In genomic region chr3:187616307-187616939, GRCh38 we compare ENCODE assay signal across 8 cellular contexts. TPM values are rescaled to one million over a fixed set of nuclear protein-coding genes. Genes with fewer than 3 reads are reported as not detected.
DNase-seq lines count a peak whose midpoint lies in the region; ATAC-seq, FAIRE-seq and TF ChIP-seq lines count a peak whose summit lies in the region.

No MANE protein-coding gene starts in this region.

- H3K9me1 ChIP-seq in K562 (ENCODE audit: control insufficient read depth, insufficient read depth, low read length) (no peaks in the 10 kb centered on the region), keratinocyte (ENCODE audit: control insufficient read depth, extremely low read depth, insufficient read depth, low read length) (no peaks in the 10 kb centered on the region)

- TF ChIP-seq POLR2A in K562 (conservative IDR thresholded peaks at IDR 0.05), result no peak

- in situ Hi-C loops in K562 (cut with MboI), result no loop called here

- POLR2A ChIA-PET in K562 (lab: Yijun Ruan, JAX), result no interaction called here

- CTCF ChIA-PET in K562 (lab: Yijun Ruan, JAX; ENCODE audit: low intra/inter-chr PET ratio), result interaction anchor here (0.9 to 1.3 kb wide), 3 partner anchors 63 to 1338 kb away, joined by 3 to 4 read pairs (median 4); no protein-coding TSS in a partner anchor

- H2AFZ ChIP-seq in K562 (ENCODE audit: low read depth, low read length) (no peak overlapping the region), keratinocyte (ENCODE audit: control insufficient read depth, low read length) (no peak overlapping the region)

- ATAC-seq in GM21786 (IDR thresholded peaks at IDR 0.05; ENCODE audit: unreplicated experiment) (peak; percentile 61), K562 (peak; percentile 91), HG03439 (IDR thresholded peaks at IDR 0.05; ENCODE audit: unreplicated experiment) (no peak)

- TF ChIP-seq EP300 in K562 (IDR thresholded peaks at IDR 0.05; ENCODE audit: low read length), result no peak

- H3K9ac ChIP-seq in K562 (ENCODE audit: insufficient read depth in 1 of 2, low read depth in 2 of 2, low read length in 2 of 2) (no peak overlapping the region), keratinocyte (ENCODE audit: control insufficient read depth, extremely low read depth, insufficient read depth, low read length) (no peak overlapping the region)

- peak; percentile 58 to 75 (median 69); a peak in 5 of 6 replicates for TF ChIP-seq CTCF in K562 (IDR thresholded peaks at IDR 0.05 in 2 of 3, conservative IDR thresholded peaks at IDR 0.05 in 1 of 3; ENCODE audit: insufficient read depth in 2 of 3, low read depth in 1 of 3, low read length in 3 of 3)
- peak; percentile 70 to 81 (median 78) for TF ChIP-seq CTCF in keratinocyte (optimal IDR thresholded peaks at IDR 0.05 in 1 of 3, IDR thresholded peaks at IDR 0.05 in 1 of 3, conservative IDR thresholded peaks at IDR 0.05 in 1 of 3; ENCODE audit: extremely low read depth in 1 of 3, insufficient read depth in 2 of 3, low read length in 3 of 3)

- BruUV-seq in K562 (replicated peaks; lab: Mats Ljungman, UMichigan), result no TSS peak

- 19% methylated on average over 4 of the region's 4 CpGs for WGBS in K562 (ENCODE audit: insufficient coverage, low coverage, missing lambda C conversion rate)

- TF ChIP-seq RAD21 in K562 (CRISPR knock-in tag; conservative IDR thresholded peaks at IDR 0.05 in 1 of 2, IDR thresholded peaks at IDR 0.05 in 1 of 2), result peak; percentile 50 to 64

- DNase-seq in DMS 273 (lab: John Stamatoyannopoulos, UW; ENCODE audit: unreplicated experiment) (peak; percentile 74), NCI-H1048 (lab: John Stamatoyannopoulos, UW) (peak; percentile 33), T-helper 22 cell (ENCODE audit: low read depth) (peak; percentile 1), K562 (ENCODE audit: extremely low read depth in 1 of 4, low spot score in 3 of 4) (peak; percentile 41 to 63 (median 50)), keratinocyte (ENCODE audit: low read depth, low spot score) (no peak)
- DNase-seq in stimulated activated CD4-positive, alpha-beta T cell treated with anti-CD3 and anti-CD28 coated beads, TNF-alpha, amount 100 ng/mL, for 24 hours (ENCODE audit: low read depth in 3 of 3), result peak; percentile 19 to 47 (median 44)

- H3K4me2 ChIP-seq in K562 (ENCODE audit: insufficient read depth, low read length) (no peak overlapping the region), keratinocyte (ENCODE audit: control insufficient read depth, extremely low read depth, insufficient read depth, low read depth, low read length) (no peak overlapping the region)

- FAIRE-seq in K562 (lab: Jason Lieb, UNC), result peak; percentile 87
- FAIRE-seq in keratinocyte (lab: Jason Lieb, UNC), result peak; percentile 5

- H3K79me2 ChIP-seq in K562 (ENCODE audit: control insufficient read depth, insufficient read depth, low read length) (no peaks in the 10 kb centered on the region), keratinocyte (ENCODE audit: control insufficient read depth, insufficient read depth, low read length) (no peaks in the 10 kb centered on the region)

- no peaks in the 10 kb centered on the region for H4K20me1 ChIP-seq in K562 (replicated peaks; ENCODE audit: control insufficient read depth, insufficient read depth, low read length)
- no peaks in the 10 kb centered on the region for H4K20me1 ChIP-seq in keratinocyte (ENCODE audit: control insufficient read depth, extremely low read depth, insufficient read depth, low read length)

- H3K27ac ChIP-seq in K562 (ENCODE audit: extremely low read depth, low read depth, low read length) (no peak overlapping the region), keratinocyte (ENCODE audit: control insufficient read depth, insufficient read depth, low read length) (no peak overlapping the region)

- no peak overlapping the region for H3K4me3 ChIP-seq in K562
- H3K4me3 ChIP-seq in keratinocyte (ENCODE audit: control insufficient read depth in 2 of 3, extremely low read depth in 1 of 3, insufficient read depth in 2 of 3, low read depth in 1 of 3, low read length in 3 of 3), result no peak overlapping the region

- H3K36me3 ChIP-seq in K562 (ENCODE audit: control insufficient read depth, insufficient read depth, low read length), result no peaks in the 10 kb centered on the region
- H3K36me3 ChIP-seq in keratinocyte (ENCODE audit: control insufficient read depth in 2 of 2, extremely low read depth in 1 of 2, insufficient read depth in 2 of 2, low read length in 2 of 2), result no peaks in the 10 kb centered on the region

- H3K4me1 ChIP-seq in K562 (replicated peaks in 1 of 2; ENCODE audit: control insufficient read depth in 2 of 2, insufficient read depth in 2 of 2, low read length in 2 of 2), result no peaks in the 10 kb centered on the region
- H3K4me1 ChIP-seq in keratinocyte (ENCODE audit: control insufficient read depth, extremely low read depth, insufficient read depth, low read length), result no peaks in the 10 kb centered on the region

- H3K27me3 ChIP-seq in K562 (ENCODE audit: control insufficient read depth in 2 of 2, insufficient read depth in 2 of 2, low read length in 2 of 2) (no peaks in the 10 kb centered on the region), keratinocyte (ENCODE audit: control insufficient read depth, extremely low read depth, insufficient read depth, low read length) (no peaks in the 10 kb centered on the region)

- dilution Hi-C loops in keratinocyte (cut with MboI; ENCODE audit: extremely low pct_ligation_motif_present, low sequenced_read_pairs), result no loop called here

- intact Hi-C loops in K562 (cut with micrococcal nuclease), result loop anchor here (1.0 to 5.0 kb wide), 4 partner anchors 63 to 394 kb away; no protein-coding TSS in a partner anchor

- no peaks in the 10 kb centered on the region for H3K9me3 ChIP-seq in K562 (replicated peaks; ENCODE audit: control insufficient read depth, insufficient read depth, low read depth, low read length)
- H3K9me3 ChIP-seq in keratinocyte (ENCODE audit: control insufficient read depth, low read depth, low read length), result no peaks in the 10 kb centered on the region

TF ChIP-seq in K562, 482 proteins besides CTCF, POLR2A, EP300 and RAD21:
- peak; percentile 49 for TF ChIP-seq SMC3 (conservative IDR thresholded peaks at IDR 0.05; ENCODE audit: insufficient read depth, low read depth, low read length)
- no peak for TF ChIP-seq MYBL2 (IDR thresholded peaks at IDR 0.05; ENCODE audit: low read depth)
- TF ChIP-seq MYBL2 (CRISPR knock-in tag; IDR thresholded peaks at IDR 0.05; ENCODE audit: borderline replicate concordance), result no peak
- TF ChIP-seq ARID1B (IDR thresholded peaks at IDR 0.05), result no peak
- TF ChIP-seq SRF (CRISPR knock-in tag; IDR thresholded peaks at IDR 0.05), result peak; percentile 90 to 99
- no peak for TF ChIP-seq ZFP1 (CRISPR knock-in tag; IDR thresholded peaks at IDR 0.05)
- no peak for TF ChIP-seq HINFP (tag; conservative IDR thresholded peaks at IDR 0.05; ENCODE audit: low read depth)
- TF ChIP-seq MTA1 (IDR thresholded peaks at IDR 0.05; ENCODE audit: borderline replicate concordance), result no peak
- TF ChIP-seq ZNF23 (CRISPR knock-in tag; IDR thresholded peaks at IDR 0.05), result no peak
- TF ChIP-seq TSC22D4 (tag; IDR thresholded peaks at IDR 0.05), result no peak
- TF ChIP-seq LARP7 (IDR thresholded peaks at IDR 0.05), result no peak
- TF ChIP-seq ZFP36 (IDR thresholded peaks at IDR 0.05; ENCODE audit: low read depth, low read length, partially characterized antibody), result peak; percentile 51

RNA-seq across cellular contexts. Expression of gene SST, which starts 53.8 kb away (rescaled TPM):
- total RNA-seq in K562 (2011; cell fraction: chromatin; rRNA removed; ENCODE audit: low replicate concordance), result not detected in 2 replicates
- not detected in 2 replicates for total RNA-seq in K562 (2011; cell fraction: nucleolus; rRNA removed)
- total RNA-seq in K562 (2011; cell fraction: nucleoplasm; rRNA removed), result not detected in 2 replicates
- total RNA-seq in K562 (2014; rRNA removed) (not detected in 2 replicates), K562 (2014; rRNA removed; fragmentation: Illumina TruSeq; extraction: Trizol) (not detected in 2 replicates), K562 (2015; rRNA removed; fragmentation: Illumina TruSeq; extraction: Trizol) (not detected in 2 replicates), K562 (2021) (not detected in 2 replicates)
- polyA plus RNA-seq in K562 (2011; rRNA removed) (not detected in 2 replicates), K562 (2014; fragmentation: Illumina TruSeq; extraction: Trizol) (not detected in 2 replicates), K562 (2014; fragmentation: Nextera tagmentation; extraction: Ambion mirVana) (not detected), K562 (2014; rRNA removed) (not detected in 2 replicates), keratinocyte (not detected in 3 replicates)
- not detected in 2 replicates for polyA plus RNA-seq in K562 (2011; cell fraction: cytosol; rRNA removed)
- polyA plus RNA-seq in K562 (2011; cell fraction: nucleus; rRNA removed), result not detected in 2 replicates
- polyA plus RNA-seq in K562 (2012), result not detected in 2 replicates
- not detected in 2 replicates for polyA minus RNA-seq in K562 (2011; rRNA and poly(A)+ RNA removed)
- not detected in 2 replicates for polyA minus RNA-seq in K562 (2011; cell fraction: cytosol; rRNA and poly(A)+ RNA removed)
- not detected in 2 replicates for polyA minus RNA-seq in K562 (2011; cell fraction: nucleus; rRNA and poly(A)+ RNA removed)
- polyA plus RNA-seq in keratinocyte (2011; ENCODE audit: low read depth), result not detected
- polyA plus RNA-seq in keratinocyte (2011; cell fraction: cytosol; rRNA removed), result not detected in 2 replicates
- polyA plus RNA-seq in keratinocyte (2011; cell fraction: nucleus; rRNA removed), result not detected in 2 replicates
- polyA plus RNA-seq in keratinocyte (2012; ENCODE audit: low replicate concordance), result not detected in 2 replicates
- not detected in 3 replicates for polyA minus RNA-seq in keratinocyte
- polyA minus RNA-seq in keratinocyte (2011; cell fraction: cytosol; rRNA and poly(A)+ RNA removed), result not detected
- not detected in 2 replicates for polyA minus RNA-seq in keratinocyte (2011; cell fraction: nucleus; rRNA and poly(A)+ RNA removed)
